ENCODE assay signal across 8 cellular contexts in the genomic region with DNA sequence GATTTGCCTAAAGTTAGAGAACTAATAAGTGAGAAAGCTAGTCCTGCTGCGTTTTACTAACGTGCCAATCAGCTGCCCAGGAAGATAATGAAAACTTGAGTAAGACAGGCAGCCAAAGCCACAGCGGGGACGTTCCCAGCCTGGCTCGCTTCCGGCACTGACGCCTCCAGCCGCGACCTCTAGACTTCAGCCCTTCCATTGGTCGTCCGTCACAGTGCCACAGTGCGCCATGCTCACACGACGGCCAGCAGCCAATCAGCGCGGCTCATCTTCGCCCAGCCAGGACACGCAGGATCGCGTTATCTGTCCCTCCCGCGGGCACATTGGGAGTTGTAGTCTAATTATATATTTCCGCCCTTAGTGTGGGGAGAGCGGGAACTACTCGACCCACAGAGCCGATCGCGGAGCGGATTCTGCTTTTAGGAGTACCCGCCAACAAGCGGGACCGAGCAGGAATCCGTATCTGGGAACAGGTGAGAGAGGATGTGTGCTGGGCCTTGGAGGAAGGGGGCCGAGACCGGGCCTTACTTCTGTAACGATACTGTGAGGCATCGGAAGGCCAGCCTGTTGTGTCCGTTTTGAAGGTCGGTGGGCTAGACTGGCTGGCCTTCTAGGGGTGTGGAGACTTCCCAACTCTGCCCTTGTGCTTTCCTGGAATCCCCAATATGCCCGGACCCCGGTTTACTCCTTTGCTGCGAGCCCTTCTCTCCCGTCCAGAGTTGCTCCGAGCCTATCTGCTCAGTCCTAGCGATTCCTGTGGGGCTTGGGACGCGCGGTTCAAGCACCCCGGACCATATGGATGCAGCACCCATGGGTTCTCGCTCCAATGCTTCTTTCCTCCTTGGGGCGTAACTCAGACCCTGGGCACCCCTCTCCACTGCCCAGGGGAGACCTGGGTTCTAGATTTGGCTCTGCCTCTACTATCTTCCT. TPM values are rescaled to one million over a fixed set of nuclear protein-coding genes. Genes with fewer than 3 reads are reported as not detected.
DNase-seq lines count a peak whose midpoint lies in the region; ATAC-seq and TF ChIP-seq lines count a peak whose summit lies in the region.

Gene FDPS (plus strand): TSS at position 374 of the 930 bp plus-strand sequence. CDS start 924 bp downstream, outside the sequence.

- peaks cover 22% of the 10 kb centered on the region for H3K4me1 Mint-ChIP-seq in WTC11

- H3K27ac Mint-ChIP-seq in WTC11: peak within 1 kb of the TSS; percentile 99

- H3K4me3 Mint-ChIP-seq in WTC11: peak within 1 kb of the TSS; percentile 97

- H3K9ac ChIP-seq in smooth muscle cell (ENCODE audit: low read depth): peak within 1 kb of the TSS; percentile 89

- 1% methylated on average over 51 of the region's 51 CpGs for whole genome bisulfite sequencing in smooth muscle cell (ENCODE audit: low lambda C conversion rate)

- peak within 1 kb of the TSS; percentile 97 for H3K4me2 ChIP-seq in smooth muscle cell

- H3K4me3 ChIP-seq in AG04450 (ENCODE audit: low read depth, low read length): peak within 1 kb of the TSS; percentile 85
- H3K4me3 ChIP-seq in cardiac fibroblast (replicated peaks in 1 of 2; ENCODE audit: low read depth in 2 of 2, low read length in 2 of 2): peak within 1 kb of the TSS; percentile 74 to 88
- peak within 1 kb of the TSS; percentile 71 for H3K4me3 ChIP-seq in smooth muscle cell

- peaks cover 16% of the 10 kb centered on the region for H4K20me1 ChIP-seq in smooth muscle cell (ENCODE audit: low read depth)

- H3K27me3 ChIP-seq in AG04450 (ENCODE audit: control insufficient read depth, insufficient read depth, low read length) (no peaks in the 10 kb centered on the region), smooth muscle cell (ENCODE audit: low read depth) (no peaks in the 10 kb centered on the region)

- H3F3A ChIP-seq in smooth muscle cell (ENCODE audit: low read depth): peaks cover 6% of the 10 kb centered on the region

- peak within 1 kb of the TSS; percentile 91 for H3K27ac ChIP-seq in AG04450 (ENCODE audit: low read depth, low read length)
- H3K27ac ChIP-seq in smooth muscle cell (ENCODE audit: low read depth): peak within 1 kb of the TSS; percentile 76

- no peaks in the 10 kb centered on the region for H3K36me3 ChIP-seq in smooth muscle cell (ENCODE audit: low read depth)

- ATAC-seq in GM18909 (IDR thresholded peaks at IDR 0.05; ENCODE audit: poor library complexity, unreplicated experiment) (peak; percentile 95), HG03175 (IDR thresholded peaks at IDR 0.05; ENCODE audit: unreplicated experiment) (peak; percentile 95), WTC11 (peak; percentile 97)

- POLR2A ChIA-PET in AG04450 (lab: Yijun Ruan, JAX): interaction anchor here (0.6 to 1.4 kb wide), 5 partner anchors 13 to 1046 kb away, joined by 3 to 5 read pairs (median 3); partner anchors contain the start of gene RUSC1
- POLR2A ChIA-PET in WTC11 (lab: Charles Lee): interaction anchor here (0.5 to 1.3 kb wide), 7 partner anchors 13 to 113 kb away, joined by 3 to 6 read pairs (median 3); partner anchors contain the start of genes CLK2 and SCAMP3

- peaks cover 37% of the 10 kb centered on the region for H3K79me2 ChIP-seq in smooth muscle cell (ENCODE audit: low read depth)

- no peaks in the 10 kb centered on the region; the same call in 1 of the 2 replicates for H3K9me3 ChIP-seq in AG04450 (ENCODE audit: control insufficient read depth, insufficient read depth, low read length)
- H3K9me3 ChIP-seq in smooth muscle cell (replicated peaks; ENCODE audit: low read depth): no peaks in the 10 kb centered on the region

- H3K9me3 Mint-ChIP-seq in WTC11: no peaks in the 10 kb centered on the region

- H3K36me3 Mint-ChIP-seq in WTC11: peaks cover 35% of the 10 kb centered on the region

- DNase-seq in AG04450 (ENCODE audit: low read depth, low spot score) (peak; percentile 95), NCI-H226 (peak; percentile 100), WTC11 (ENCODE audit: low spot score) (peak; percentile 97), cardiac fibroblast (ENCODE audit: low read depth in 2 of 2) (peak; percentile 99), iPS-NIHi11 (ENCODE audit: low spot score) (peak; percentile 98), smooth muscle cell (lab: John Stamatoyannopoulos, UW; ENCODE audit: unreplicated experiment) (peak; percentile 84)

- H3K4me1 ChIP-seq in smooth muscle cell (ENCODE audit: low read depth): peaks cover 16% of the 10 kb centered on the region

- peak within 1 kb of the TSS; percentile 61 for H2AFZ ChIP-seq in smooth muscle cell (ENCODE audit: low read depth)

- H3K27me3 Mint-ChIP-seq in WTC11 (ENCODE audit: low read depth): no peaks in the 10 kb centered on the region

- no peak; the same call in 1 of the 2 replicates for TF ChIP-seq CTCF in AG04450 (IDR thresholded peaks at IDR 0.05; ENCODE audit: low read depth, low read length)
- no peak for TF ChIP-seq CTCF in WTC11 (IDR thresholded peaks at IDR 0.05)
- no peak for TF ChIP-seq CTCF in cardiac fibroblast (IDR thresholded peaks at IDR 0.05; ENCODE audit: low read depth, low read length)
- TF ChIP-seq CTCF in smooth muscle cell (IDR thresholded peaks at IDR 0.05; ENCODE audit: borderline replicate concordance, insufficient read depth, poor library complexity, severe bottlenecking): no peak

- CTCF ChIA-PET in AG04450 (lab: Charles Lee) (interaction anchor here (1.4 to 5.9 kb wide), 3 partner anchors 13 to 58 kb away, joined by 4 to 46 read pairs (median 10); partner anchors contain the start of gene RUSC1), WTC11 (lab: Charles Lee) (interaction anchor here (0.6 to 3.8 kb wide), 8 partner anchors 12 to 136 kb away, joined by 3 to 49 read pairs (median 8); partner anchors contain the start of genes HCN3, KRTCAP2 and RUSC1)

TF ChIP-seq in WTC11, 78 proteins besides CTCF, POLR2A, EP300 and RAD21 (continues in another document):
- TF ChIP-seq, protein P1, sequence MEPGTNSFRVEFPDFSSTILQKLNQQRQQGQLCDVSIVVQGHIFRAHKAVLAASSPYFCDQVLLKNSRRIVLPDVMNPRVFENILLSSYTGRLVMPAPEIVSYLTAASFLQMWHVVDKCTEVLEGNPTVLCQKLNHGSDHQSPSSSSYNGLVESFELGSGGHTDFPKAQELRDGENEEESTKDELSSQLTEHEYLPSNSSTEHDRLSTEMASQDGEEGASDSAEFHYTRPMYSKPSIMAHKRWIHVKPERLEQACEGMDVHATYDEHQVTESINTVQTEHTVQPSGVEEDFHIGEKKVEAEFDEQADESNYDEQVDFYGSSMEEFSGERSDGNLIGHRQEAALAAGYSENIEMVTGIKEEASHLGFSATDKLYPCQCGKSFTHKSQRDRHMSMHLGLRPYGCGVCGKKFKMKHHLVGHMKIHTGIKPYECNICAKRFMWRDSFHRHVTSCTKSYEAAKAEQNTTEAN (CRISPR knock-in tag; IDR thresholded peaks at IDR 0.05): 0 out of 2 replicates have a peak, but pooled peaks have one; percentile 38
- TF ChIP-seq FOXK1 (CRISPR knock-in tag; IDR thresholded peaks at IDR 0.05): peak; percentile 85
- no peak for TF ChIP-seq GRHL2 (CRISPR knock-in tag; IDR thresholded peaks at IDR 0.05; ENCODE audit: insufficient replicate concordance, severe bottlenecking)
- no peak for TF ChIP-seq ATF1 (CRISPR knock-in tag; IDR thresholded peaks at IDR 0.05)
- TF ChIP-seq, protein P2, sequence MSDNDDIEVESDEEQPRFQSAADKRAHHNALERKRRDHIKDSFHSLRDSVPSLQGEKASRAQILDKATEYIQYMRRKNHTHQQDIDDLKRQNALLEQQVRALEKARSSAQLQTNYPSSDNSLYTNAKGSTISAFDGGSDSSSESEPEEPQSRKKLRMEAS (CRISPR knock-in tag; IDR thresholded peaks at IDR 0.05): peak; percentile 72
- TF ChIP-seq, protein P3, sequence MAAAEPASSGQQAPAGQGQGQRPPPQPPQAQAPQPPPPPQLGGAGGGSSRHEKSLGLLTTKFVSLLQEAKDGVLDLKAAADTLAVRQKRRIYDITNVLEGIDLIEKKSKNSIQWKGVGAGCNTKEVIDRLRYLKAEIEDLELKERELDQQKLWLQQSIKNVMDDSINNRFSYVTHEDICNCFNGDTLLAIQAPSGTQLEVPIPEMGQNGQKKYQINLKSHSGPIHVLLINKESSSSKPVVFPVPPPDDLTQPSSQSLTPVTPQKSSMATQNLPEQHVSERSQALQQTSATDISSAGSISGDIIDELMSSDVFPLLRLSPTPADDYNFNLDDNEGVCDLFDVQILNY (CRISPR knock-in tag; IDR thresholded peaks at IDR 0.05): no peak; the same call in 1 of the 2 replicates
- TF ChIP-seq SP1 (CRISPR knock-in tag; conservative IDR thresholded peaks at IDR 0.05): peak; percentile 81
- TF ChIP-seq ZNF416 (CRISPR knock-in tag; IDR thresholded peaks at IDR 0.05): no peak
- TF ChIP-seq, protein P4, sequence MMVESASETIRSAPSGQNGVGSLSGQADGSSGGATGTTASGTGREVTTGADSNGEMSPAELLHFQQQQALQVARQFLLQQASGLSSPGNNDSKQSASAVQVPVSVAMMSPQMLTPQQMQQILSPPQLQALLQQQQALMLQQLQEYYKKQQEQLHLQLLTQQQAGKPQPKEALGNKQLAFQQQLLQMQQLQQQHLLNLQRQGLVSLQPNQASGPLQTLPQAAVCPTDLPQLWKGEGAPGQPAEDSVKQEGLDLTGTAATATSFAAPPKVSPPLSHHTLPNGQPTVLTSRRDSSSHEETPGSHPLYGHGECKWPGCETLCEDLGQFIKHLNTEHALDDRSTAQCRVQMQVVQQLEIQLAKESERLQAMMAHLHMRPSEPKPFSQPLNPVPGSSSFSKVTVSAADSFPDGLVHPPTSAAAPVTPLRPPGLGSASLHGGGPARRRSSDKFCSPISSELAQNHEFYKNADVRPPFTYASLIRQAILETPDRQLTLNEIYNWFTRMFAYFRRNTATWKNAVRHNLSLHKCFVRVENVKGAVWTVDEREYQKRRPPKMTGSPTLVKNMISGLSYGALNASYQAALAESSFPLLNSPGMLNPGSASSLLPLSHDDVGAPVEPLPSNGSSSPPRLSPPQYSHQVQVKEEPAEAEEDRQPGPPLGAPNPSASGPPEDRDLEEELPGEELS (CRISPR knock-in tag; IDR thresholded peaks at IDR 0.05): no peak
- no peak for TF ChIP-seq OVOL2 (CRISPR knock-in tag; IDR thresholded peaks at IDR 0.05; ENCODE audit: borderline replicate concordance)
- TF ChIP-seq, protein P5, sequence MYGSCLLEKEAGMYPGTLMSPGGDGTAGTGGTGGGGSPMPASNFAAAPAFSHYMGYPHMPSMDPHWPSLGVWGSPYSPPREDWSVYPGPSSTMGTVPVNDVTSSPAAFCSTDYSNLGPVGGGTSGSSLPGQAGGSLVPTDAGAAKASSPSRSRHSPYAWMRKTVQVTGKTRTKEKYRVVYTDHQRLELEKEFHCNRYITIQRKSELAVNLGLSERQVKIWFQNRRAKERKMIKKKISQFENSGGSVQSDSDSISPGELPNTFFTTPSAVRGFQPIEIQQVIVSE (CRISPR knock-in tag; IDR thresholded peaks at IDR 0.05; ENCODE audit: borderline replicate concordance): no peak

RNA-seq across cellular contexts. Expression of gene FDPS, which starts in this region (rescaled TPM):
- polyA plus RNA-seq in AG04450 (2011; rRNA removed) (140 and 146 TPM in 2 replicates), smooth muscle cell (208 and 299 TPM in 2 replicates)
- 66.8 and 76.8 TPM in 2 replicates for polyA minus RNA-seq in AG04450 (2011; rRNA and poly(A)+ RNA removed)
- total RNA-seq in WTC11 (2021) (342 to 366 TPM (median 354 TPM) in 3 replicates), smooth muscle cell (104 and 136 TPM in 2 replicates)

Comparison
In these comparisons a context has a peak if more than half of its experiments do, and no peak if none do; other contexts are left out.
1. Peak in every context shown above with its lines: DNase-seq, ATAC-seq, H3K4me3 ChIP-seq and H3K27ac ChIP-seq.